8 cellular contexts compared by ENCODE assay signal in the genomic region with DNA sequence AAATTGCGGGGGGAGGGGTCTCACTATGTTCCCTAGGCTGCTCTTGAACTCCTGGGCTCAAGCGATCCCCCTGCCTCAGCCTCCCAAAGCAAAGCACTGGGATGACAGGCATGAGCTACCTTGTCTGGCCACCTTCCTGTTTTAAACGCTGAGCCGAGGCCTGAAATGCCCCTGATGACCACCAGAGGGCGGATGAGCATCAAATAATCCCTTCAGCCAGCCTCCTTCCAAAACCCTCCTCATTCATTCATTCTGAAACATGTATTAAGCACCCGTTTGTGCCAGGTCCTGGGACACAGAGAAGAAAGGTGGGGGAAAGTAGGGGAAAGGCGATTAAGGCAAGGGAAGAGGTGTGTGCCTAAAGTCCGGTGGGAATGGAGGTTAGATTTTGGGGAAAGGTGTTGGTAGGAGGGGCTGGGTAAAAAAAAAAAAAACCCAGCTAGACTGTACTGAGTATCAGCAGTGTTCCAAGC. TPM values are rescaled to one million over a fixed set of nuclear protein-coding genes. Genes with fewer than 3 reads are reported as not detected.
A peak's percentile ranks its signal among the peaks of the same experiment; 100 is the strongest.
DNase-seq lines count a peak whose midpoint lies in the region; ATAC-seq and TF ChIP-seq lines count a peak whose summit lies in the region.

No MANE protein-coding gene starts in this region.

- H3K36me3 ChIP-seq in prostate gland = no peaks in the 10 kb centered on the region

- CTCF ChIA-PET in activated naive CD4-positive, alpha-beta T cell treated with anti-CD3 and anti-CD28 coated beads, Interleukin-2, amount 10 ng/mL, durations not matched to agents 7 days and 5 days (lab: Charles Lee) = interaction anchor here (0.6 to 21.6 kb wide), 23 partner anchors 8 to 707 kb away, joined by 3 to 473 read pairs (median 6); a partner anchor contains a TSS

- TF ChIP-seq CTCF in GM12864 (IDR thresholded peaks at IDR 0.05; ENCODE audit: low read depth, low read length, missing control alignments) (peak; percentile 95), prostate gland (IDR thresholded peaks at IDR 0.05) (peak; percentile 94 to 99 (median 98))

- intact Hi-C loops in Right ventricle myocardium inferior (cut with DNase I) (loop anchor here (1.0 kb wide), 1 partner anchor 38 kb away; no protein-coding TSS in a partner anchor), prostate gland (cut with DNase I) (loop anchor here (1.0 kb wide), 1 partner anchor 38 kb away; no protein-coding TSS in a partner anchor)

- no peak for TF ChIP-seq POLR2A in prostate gland (IDR thresholded peaks at IDR 0.05)

- H3K27ac ChIP-seq in prostate gland = no peak overlapping the region

- 0% methylated on average over 8 of the region's 8 CpGs for WGBS in prostate gland

- no peaks in the 10 kb centered on the region for H3K27me3 ChIP-seq in prostate gland (replicated peaks; ENCODE audit: insufficient read depth)

- peak; percentile 61 for ATAC-seq in SK-N-SH treated with all-trans-retinoic acid at 6 μM for 48 hours
- ATAC-seq in Right ventricle myocardium inferior = peak; percentile 4
- no peak for ATAC-seq in GM19455 (IDR thresholded peaks at IDR 0.05; ENCODE audit: unreplicated experiment)
- ATAC-seq in GM21447 (IDR thresholded peaks at IDR 0.05; ENCODE audit: unreplicated experiment) = no peak

- no peak overlapping the region for H3K27ac Mint-ChIP-seq in activated naive CD4-positive, alpha-beta T cell treated with anti-CD3 and anti-CD28 coated beads, Interleukin-2, amount 10 ng/mL, durations not matched to agents 7 days and 5 days

- H3K36me3 Mint-ChIP-seq in activated naive CD4-positive, alpha-beta T cell treated with anti-CD3 and anti-CD28 coated beads, Interleukin-2, amount 10 ng/mL, durations not matched to agents 7 days and 5 days = no peaks in the 10 kb centered on the region

- no peaks in the 10 kb centered on the region for H3K4me1 ChIP-seq in prostate gland (replicated peaks)

- DNase-seq in GM12864 (ENCODE audit: low read depth) (no peak), NCI-H1092 (lab: John Stamatoyannopoulos, UW) (peak; percentile 20), Right ventricle myocardium inferior (ENCODE audit: missing footprints) (peak; percentile 89), prostate gland (ENCODE audit: low spot score) (peak; percentile 83)
- DNase-seq in activated naive CD4-positive, alpha-beta T cell treated with anti-CD3 and anti-CD28 coated beads, Interleukin-2, amount 10 ng/mL, durations not matched to agents 7 days and 5 days = peak; percentile 90

- no peaks in the 10 kb centered on the region for H3K9me3 Mint-ChIP-seq in activated naive CD4-positive, alpha-beta T cell treated with anti-CD3 and anti-CD28 coated beads, Interleukin-2, amount 10 ng/mL, durations not matched to agents 7 days and 5 days

- H3K4me1 Mint-ChIP-seq in activated naive CD4-positive, alpha-beta T cell treated with anti-CD3 and anti-CD28 coated beads, Interleukin-2, amount 10 ng/mL, durations not matched to agents 7 days and 5 days = peaks cover 34% of the 10 kb centered on the region

- no peak overlapping the region for H3K4me3 Mint-ChIP-seq in activated naive CD4-positive, alpha-beta T cell treated with anti-CD3 and anti-CD28 coated beads, Interleukin-2, amount 10 ng/mL, durations not matched to agents 7 days and 5 days

- H3K9me3 ChIP-seq in prostate gland = no peaks in the 10 kb centered on the region

- peaks cover 34% of the 10 kb centered on the region for H3K27me3 Mint-ChIP-seq in activated naive CD4-positive, alpha-beta T cell treated with anti-CD3 and anti-CD28 coated beads, Interleukin-2, amount 10 ng/mL, durations not matched to agents 7 days and 5 days

- no peak overlapping the region for H3K4me3 ChIP-seq in GM12864 (ENCODE audit: low read depth, low read length)
- H3K4me3 ChIP-seq in prostate gland = no peak overlapping the region

TF ChIP-seq in SK-N-SH treated with all-trans-retinoic acid at 6 μM for 48 hours, 23 proteins besides CTCF, POLR2A, EP300 and RAD21:
- TF ChIP-seq, protein P1, sequence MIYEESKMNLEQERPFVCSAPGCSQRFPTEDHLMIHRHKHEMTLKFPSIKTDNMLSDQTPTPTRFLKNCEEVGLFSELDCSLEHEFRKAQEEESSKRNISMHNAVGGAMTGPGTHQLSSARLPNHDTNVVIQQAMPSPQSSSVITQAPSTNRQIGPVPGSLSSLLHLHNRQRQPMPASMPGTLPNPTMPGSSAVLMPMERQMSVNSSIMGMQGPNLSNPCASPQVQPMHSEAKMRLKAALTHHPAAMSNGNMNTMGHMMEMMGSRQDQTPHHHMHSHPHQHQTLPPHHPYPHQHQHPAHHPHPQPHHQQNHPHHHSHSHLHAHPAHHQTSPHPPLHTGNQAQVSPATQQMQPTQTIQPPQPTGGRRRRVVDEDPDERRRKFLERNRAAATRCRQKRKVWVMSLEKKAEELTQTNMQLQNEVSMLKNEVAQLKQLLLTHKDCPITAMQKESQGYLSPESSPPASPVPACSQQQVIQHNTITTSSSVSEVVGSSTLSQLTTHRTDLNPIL (CRISPR knock-in tag; IDR thresholded peaks at IDR 0.05; ENCODE audit: low read depth) = no peak
- no peak for TF ChIP-seq ZNF565 (CRISPR knock-in tag; conservative IDR thresholded peaks at IDR 0.05; ENCODE audit: low read depth)
- TF ChIP-seq ZNF8 (CRISPR knock-in tag; IDR thresholded peaks at IDR 0.05) = no peak
- no peak for TF ChIP-seq ZNF70 (CRISPR knock-in tag; IDR thresholded peaks at IDR 0.05)
- TF ChIP-seq ZC3H10 (CRISPR knock-in tag; IDR thresholded peaks at IDR 0.05) = no peak
- no peak for TF ChIP-seq GLIS3 (CRISPR knock-in tag; IDR thresholded peaks at IDR 0.05)
- no peak for TF ChIP-seq RARB (CRISPR knock-in tag; IDR thresholded peaks at IDR 0.05)
- TF ChIP-seq ESRRG (CRISPR knock-in tag; IDR thresholded peaks at IDR 0.05) = no peak
- no peak for TF ChIP-seq TOX (CRISPR knock-in tag; IDR thresholded peaks at IDR 0.05; ENCODE audit: borderline replicate concordance)
- no peak for TF ChIP-seq ZFP3 (CRISPR knock-in tag; IDR thresholded peaks at IDR 0.05)
- no peak for TF ChIP-seq OSR1 (CRISPR knock-in tag; IDR thresholded peaks at IDR 0.05)
- no peak for TF ChIP-seq ISL1 (CRISPR knock-in tag; IDR thresholded peaks at IDR 0.05)
- TF ChIP-seq TCF4 (CRISPR knock-in tag; IDR thresholded peaks at IDR 0.05; ENCODE audit: borderline replicate concordance) = no peak
- TF ChIP-seq, protein P2, sequence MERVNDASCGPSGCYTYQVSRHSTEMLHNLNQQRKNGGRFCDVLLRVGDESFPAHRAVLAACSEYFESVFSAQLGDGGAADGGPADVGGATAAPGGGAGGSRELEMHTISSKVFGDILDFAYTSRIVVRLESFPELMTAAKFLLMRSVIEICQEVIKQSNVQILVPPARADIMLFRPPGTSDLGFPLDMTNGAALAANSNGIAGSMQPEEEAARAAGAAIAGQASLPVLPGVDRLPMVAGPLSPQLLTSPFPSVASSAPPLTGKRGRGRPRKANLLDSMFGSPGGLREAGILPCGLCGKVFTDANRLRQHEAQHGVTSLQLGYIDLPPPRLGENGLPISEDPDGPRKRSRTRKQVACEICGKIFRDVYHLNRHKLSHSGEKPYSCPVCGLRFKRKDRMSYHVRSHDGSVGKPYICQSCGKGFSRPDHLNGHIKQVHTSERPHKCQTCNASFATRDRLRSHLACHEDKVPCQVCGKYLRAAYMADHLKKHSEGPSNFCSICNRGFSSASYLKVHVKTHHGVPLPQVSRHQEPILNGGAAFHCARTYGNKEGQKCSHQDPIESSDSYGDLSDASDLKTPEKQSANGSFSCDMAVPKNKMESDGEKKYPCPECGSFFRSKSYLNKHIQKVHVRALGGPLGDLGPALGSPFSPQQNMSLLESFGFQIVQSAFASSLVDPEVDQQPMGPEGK (CRISPR knock-in tag; IDR thresholded peaks at IDR 0.05; ENCODE audit: borderline replicate concordance) = no peak
- TF ChIP-seq, protein P3, sequence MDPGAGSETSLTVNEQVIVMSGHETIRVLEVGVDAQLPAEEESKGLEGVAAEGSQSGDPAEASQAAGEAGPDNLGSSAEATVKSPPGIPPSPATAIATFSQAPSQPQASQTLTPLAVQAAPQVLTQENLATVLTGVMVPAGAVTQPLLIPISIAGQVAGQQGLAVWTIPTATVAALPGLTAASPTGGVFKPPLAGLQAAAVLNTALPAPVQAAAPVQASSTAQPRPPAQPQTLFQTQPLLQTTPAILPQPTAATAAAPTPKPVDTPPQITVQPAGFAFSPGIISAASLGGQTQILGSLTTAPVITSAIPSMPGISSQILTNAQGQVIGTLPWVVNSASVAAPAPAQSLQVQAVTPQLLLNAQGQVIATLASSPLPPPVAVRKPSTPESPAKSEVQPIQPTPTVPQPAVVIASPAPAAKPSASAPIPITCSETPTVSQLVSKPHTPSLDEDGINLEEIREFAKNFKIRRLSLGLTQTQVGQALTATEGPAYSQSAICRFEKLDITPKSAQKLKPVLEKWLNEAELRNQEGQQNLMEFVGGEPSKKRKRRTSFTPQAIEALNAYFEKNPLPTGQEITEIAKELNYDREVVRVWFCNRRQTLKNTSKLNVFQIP (CRISPR knock-in tag; IDR thresholded peaks at IDR 0.05; ENCODE audit: borderline replicate concordance, low read depth) = no peak
- no peak for TF ChIP-seq BACH2 (CRISPR knock-in tag; IDR thresholded peaks at IDR 0.05; ENCODE audit: borderline replicate concordance)
- TF ChIP-seq, protein P4, sequence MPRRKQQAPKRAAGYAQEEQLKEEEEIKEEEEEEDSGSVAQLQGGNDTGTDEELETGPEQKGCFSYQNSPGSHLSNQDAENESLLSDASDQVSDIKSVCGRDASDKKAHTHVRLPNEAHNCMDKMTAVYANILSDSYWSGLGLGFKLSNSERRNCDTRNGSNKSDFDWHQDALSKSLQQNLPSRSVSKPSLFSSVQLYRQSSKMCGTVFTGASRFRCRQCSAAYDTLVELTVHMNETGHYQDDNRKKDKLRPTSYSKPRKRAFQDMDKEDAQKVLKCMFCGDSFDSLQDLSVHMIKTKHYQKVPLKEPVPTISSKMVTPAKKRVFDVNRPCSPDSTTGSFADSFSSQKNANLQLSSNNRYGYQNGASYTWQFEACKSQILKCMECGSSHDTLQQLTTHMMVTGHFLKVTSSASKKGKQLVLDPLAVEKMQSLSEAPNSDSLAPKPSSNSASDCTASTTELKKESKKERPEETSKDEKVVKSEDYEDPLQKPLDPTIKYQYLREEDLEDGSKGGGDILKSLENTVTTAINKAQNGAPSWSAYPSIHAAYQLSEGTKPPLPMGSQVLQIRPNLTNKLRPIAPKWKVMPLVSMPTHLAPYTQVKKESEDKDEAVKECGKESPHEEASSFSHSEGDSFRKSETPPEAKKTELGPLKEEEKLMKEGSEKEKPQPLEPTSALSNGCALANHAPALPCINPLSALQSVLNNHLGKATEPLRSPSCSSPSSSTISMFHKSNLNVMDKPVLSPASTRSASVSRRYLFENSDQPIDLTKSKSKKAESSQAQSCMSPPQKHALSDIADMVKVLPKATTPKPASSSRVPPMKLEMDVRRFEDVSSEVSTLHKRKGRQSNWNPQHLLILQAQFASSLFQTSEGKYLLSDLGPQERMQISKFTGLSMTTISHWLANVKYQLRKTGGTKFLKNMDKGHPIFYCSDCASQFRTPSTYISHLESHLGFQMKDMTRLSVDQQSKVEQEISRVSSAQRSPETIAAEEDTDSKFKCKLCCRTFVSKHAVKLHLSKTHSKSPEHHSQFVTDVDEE (CRISPR knock-in tag; IDR thresholded peaks at IDR 0.05) = no peak

RNA-seq across cellular contexts. Expression of a gene that starts 30.7 kb away (rescaled TPM):
- 264 TPM for total RNA-seq in Right ventricle myocardium inferior
- 100 to 1,000 TPM; 418 to 613 TPM for total RNA-seq in prostate gland

Comparison
In these comparisons a context has a peak if more than half of its experiments do, and no peak if none do; other contexts are left out.
1. ATAC-seq: peak in SK-N-SH treated with all-trans-retinoic acid at 6 μM for 48 hours (single experiment) and Right ventricle myocardium inferior (single experiment); none in GM19455 (single experiment) and GM21447 (single experiment).